Comparison of ENCODE assay signal across 8 cellular contexts in the genomic region with DNA sequence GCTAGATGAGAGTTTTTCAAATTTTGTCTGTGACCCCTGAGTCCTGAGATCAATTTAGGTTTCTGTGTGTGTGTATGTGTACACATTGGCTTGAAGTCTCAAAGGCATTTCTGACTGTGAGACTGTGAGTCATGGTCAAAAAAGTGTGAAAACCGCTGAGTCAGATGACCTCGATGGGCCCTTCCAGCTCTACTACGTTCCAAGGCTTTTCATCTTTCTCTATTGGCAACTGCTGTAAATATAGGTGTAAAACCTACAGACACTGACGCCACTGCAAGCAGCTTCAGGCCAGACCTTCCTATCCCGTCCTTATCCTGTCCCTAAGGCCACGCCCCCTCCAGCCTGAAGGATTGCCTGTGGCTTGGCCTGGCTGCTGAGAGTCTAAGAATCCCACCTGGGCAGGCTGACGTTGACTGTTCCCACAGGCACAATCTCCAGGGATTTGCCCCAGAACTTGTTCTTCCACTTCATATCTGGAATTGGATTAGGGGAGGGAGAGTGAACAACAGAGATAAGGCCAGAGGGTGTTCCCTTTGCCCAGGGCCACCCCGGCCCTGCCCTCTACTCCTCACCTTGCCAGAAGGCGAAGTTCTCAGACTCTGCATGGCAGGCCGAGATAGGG. TPM values are rescaled to one million over a fixed set of nuclear protein-coding genes. Genes with fewer than 3 reads are reported as not detected.
DNase-seq lines count a peak whose midpoint lies in the region; ATAC-seq and TF ChIP-seq lines count a peak whose summit lies in the region.

No MANE protein-coding gene starts in this region.

- no peaks in the 10 kb centered on the region for H3K9me3 ChIP-seq in CD4-positive, alpha-beta memory T cell (ENCODE audit: control insufficient read depth in 1 of 2, low read length in 2 of 2)
- no peaks in the 10 kb centered on the region for H3K9me3 ChIP-seq in lower lobe of right lung

- H3K27ac Mint-ChIP-seq in CD4-positive, alpha-beta memory T cell: peak overlapping the region in 6 of 7 donors; percentile 8 to 89 (median 83)

- H3K9me3 Mint-ChIP-seq in CD4-positive, alpha-beta memory T cell: no peaks in the 10 kb centered on the region

- POLR2A ChIA-PET in CD4-positive, alpha-beta memory T cell (lab: Charles Lee; ENCODE audit: partially characterized antibody): interaction anchor here (1.0 kb wide), 1 partner anchor 85 kb away, joined by 4 read pairs; no protein-coding TSS in a partner anchor

- no peaks in the 10 kb centered on the region for H3K27me3 ChIP-seq in CD4-positive, alpha-beta memory T cell (ENCODE audit: insufficient read depth, low read length)
- no peaks in the 10 kb centered on the region for H3K27me3 ChIP-seq in lower lobe of right lung (ENCODE audit: low read depth)

- H3K4me3 ChIP-seq in CD4-positive, alpha-beta memory T cell (ENCODE audit: low read length in 2 of 2): no peak overlapping the region
- H3K4me3 ChIP-seq in lower lobe of right lung: no peak overlapping the region

- intact Hi-C loops in CD4-positive, alpha-beta memory T cell (cut with micrococcal nuclease): no loop called here
- intact Hi-C loops in lower lobe of right lung (cut with DNase I): no loop called here

- no peak for TF ChIP-seq CTCF in lower lobe of right lung (IDR thresholded peaks at IDR 0.05)

- H3K27me3 Mint-ChIP-seq in CD4-positive, alpha-beta memory T cell: no peaks in the 10 kb centered on the region

- peaks cover 50 to 74% of the 10 kb centered on the region in 2 donors for H3K36me3 Mint-ChIP-seq in CD4-positive, alpha-beta memory T cell

- peak in 2 of 5 donors; percentile 26 to 55 for DNase-seq in CD4-positive, alpha-beta memory T cell
- DNase-seq in amniotic stem cell (lab: John Stamatoyannopoulos, UW): peak; percentile 64
- DNase-seq in lower lobe of right lung: peak; percentile 75
- no peak for DNase-seq in NCI-H1105 treated with DMSO at 0.1 percent for 48 hours (lab: John Stamatoyannopoulos, UW)
- DNase-seq in NCI-H1694 treated with DMSO at 0.1 percent for 48 hours (lab: John Stamatoyannopoulos, UW): no peak
- no peak for DNase-seq in cerebellum (ENCODE audit: low spot score)

- peaks cover 0 to 8% (median 2%) of the 10 kb centered on the region in 4 donors for H3K4me1 Mint-ChIP-seq in CD4-positive, alpha-beta memory T cell

- CTCF ChIA-PET in CD4-positive, alpha-beta memory T cell (lab: Charles Lee; ENCODE audit: partially characterized antibody): no interaction called here

- no peak overlapping the region for H3K27ac ChIP-seq in CD4-positive, alpha-beta memory T cell (ENCODE audit: low read depth, low read length)
- H3K27ac ChIP-seq in lower lobe of right lung: peak overlapping the region; percentile 62

- no peak overlapping the region for H3K4me3 Mint-ChIP-seq in CD4-positive, alpha-beta memory T cell

- peaks cover 73% of the 10 kb centered on the region for H3K36me3 ChIP-seq in CD4-positive, alpha-beta memory T cell (ENCODE audit: insufficient read depth, low read length)
- H3K36me3 ChIP-seq in lower lobe of right lung: peaks cover 83% of the 10 kb centered on the region

- no peaks in the 10 kb centered on the region for H3K4me1 ChIP-seq in CD4-positive, alpha-beta memory T cell (ENCODE audit: insufficient read depth, low read length)
- peaks cover 16% of the 10 kb centered on the region for H3K4me1 ChIP-seq in lower lobe of right lung

- ATAC-seq in HG03060 (IDR thresholded peaks at IDR 0.05; ENCODE audit: low read depth, unreplicated experiment) (peak; percentile 66), lower lobe of right lung (peak; percentile 86 to 88), HG02973 (IDR thresholded peaks at IDR 0.05; ENCODE audit: unreplicated experiment) (no peak)

RNA-seq across cellular contexts. Expression of a gene that starts 11.3 kb away (rescaled TPM):
- 10 to 100 TPM; 46.5 to 50.4 TPM for total RNA-seq in CD4-positive, alpha-beta memory T cell
- 1 to 10 TPM; 1.6 to 7.9 TPM for polyA plus RNA-seq in CD4-positive, alpha-beta memory T cell
- total RNA-seq in lower lobe of right lung: 15.0 TPM
- total RNA-seq in cerebellum: 8.4 TPM

RNA-seq across cellular contexts. Expression of a gene that starts 21.0 kb away (rescaled TPM):
- 10 to 100 TPM; 39.6 to 41.4 TPM for total RNA-seq in CD4-positive, alpha-beta memory T cell
- 10 to 100 TPM; 45.9 to 69.6 TPM for polyA plus RNA-seq in CD4-positive, alpha-beta memory T cell
- total RNA-seq in lower lobe of right lung (33.2 TPM), cerebellum (10.7 TPM)

RNA-seq across cellular contexts. Expression of a gene that starts 21.2 kb away (rescaled TPM):
- under 1 TPM; 0.23 to 0.69 TPM for total RNA-seq in CD4-positive, alpha-beta memory T cell
- polyA plus RNA-seq in CD4-positive, alpha-beta memory T cell: not detected
- total RNA-seq in lower lobe of right lung: 11.6 TPM
- total RNA-seq in cerebellum: not detected

RNA-seq across cellular contexts. Expression of a gene that starts 30.8 kb away (rescaled TPM):
- total RNA-seq in CD4-positive, alpha-beta memory T cell: 10 to 100 TPM; 26.4 to 30.5 TPM
- 10 to 100 TPM; 15.7 to 19.5 TPM for polyA plus RNA-seq in CD4-positive, alpha-beta memory T cell
- total RNA-seq in lower lobe of right lung: 30.9 TPM
- total RNA-seq in cerebellum: 21.8 TPM

RNA-seq across cellular contexts. Expression of a gene that starts 40.7 kb away (rescaled TPM):
- not detected for total RNA-seq in CD4-positive, alpha-beta memory T cell
- polyA plus RNA-seq in CD4-positive, alpha-beta memory T cell: not detected
- total RNA-seq in lower lobe of right lung (4.7 TPM), cerebellum (0.45 TPM)

Comparison
In these comparisons a context has a peak if more than half of its experiments do, and no peak if none do; other contexts are left out.
1. DNase-seq: peak in amniotic stem cell (single experiment) and lower lobe of right lung (single experiment); none in NCI-H1105 treated with DMSO at 0.1 percent for 48 hours (single experiment), NCI-H1694 treated with DMSO at 0.1 percent for 48 hours (single experiment) and cerebellum (single experiment).